8 cellular contexts compared by ENCODE assay signal in the genomic region with DNA sequence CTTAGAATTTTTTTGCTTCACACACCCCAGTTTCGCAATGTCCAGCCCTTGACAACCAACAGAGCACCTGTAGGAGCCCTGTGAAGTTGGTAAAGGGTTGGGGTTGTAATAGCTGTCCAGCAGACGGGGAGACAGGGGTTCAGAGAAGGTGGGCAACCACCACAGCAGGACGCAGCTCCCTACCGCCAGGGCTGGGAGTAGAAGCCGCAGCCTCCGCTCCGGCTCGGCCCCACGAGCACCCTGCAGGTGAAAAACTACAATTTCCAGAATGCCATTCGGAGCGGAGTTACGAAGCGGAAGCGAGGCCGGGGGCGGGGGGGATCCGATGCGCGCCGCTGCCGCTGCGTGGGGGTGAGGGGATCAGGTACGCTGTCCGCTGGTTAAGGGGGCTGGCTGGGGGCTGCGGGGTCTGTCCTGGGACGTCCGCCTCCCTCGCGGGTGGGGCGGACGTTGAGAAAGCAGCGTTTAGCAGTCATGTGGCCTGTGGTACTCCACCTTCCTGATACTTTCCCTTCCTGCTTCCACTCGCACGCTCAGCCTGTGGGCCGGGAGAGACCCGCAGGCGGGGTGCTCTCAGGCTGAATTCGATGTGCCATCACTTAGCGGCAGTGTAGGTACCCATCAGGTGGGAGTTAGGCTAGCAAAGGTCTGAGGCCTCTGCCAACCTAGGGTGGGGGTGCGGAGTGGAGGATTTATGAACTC.
A peak's percentile ranks its signal among the peaks of the same experiment; 100 is the strongest.
DNase-seq lines count a peak whose midpoint lies in the region; ATAC-seq and TF ChIP-seq lines count a peak whose summit lies in the region.

A gene with protein sequence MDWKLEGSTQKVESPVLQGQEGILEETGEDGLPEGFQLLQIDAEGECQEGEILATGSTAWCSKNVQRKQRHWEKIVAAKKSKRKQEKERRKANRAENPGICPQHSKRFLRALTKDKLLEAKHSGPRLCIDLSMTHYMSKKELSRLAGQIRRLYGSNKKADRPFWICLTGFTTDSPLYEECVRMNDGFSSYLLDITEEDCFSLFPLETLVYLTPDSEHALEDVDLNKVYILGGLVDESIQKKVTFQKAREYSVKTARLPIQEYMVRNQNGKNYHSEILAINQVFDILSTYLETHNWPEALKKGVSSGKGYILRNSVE (plus strand): TSS at position 317 of the 702 bp plus-strand sequence. CDS start 8,127 bp downstream, outside the sequence.

- peaks cover 0 to 10% (median 7%) of the 10 kb centered on the region in 11 experiments; a peak in 13 of 22 replicates for H3K9me3 ChIP-seq in BLaER1 treated with 17β-estradiol and CSF1 and Interleukin-3, amounts not matched to agents 10 nM and 100 nM (replicated peaks in 1 of 11)

- peaks cover 0 to 5% (median 0%) of the 10 kb centered on the region in 11 experiments; a peak in 2 of 22 replicates for H4K20me1 ChIP-seq in BLaER1 treated with 17β-estradiol and CSF1 and Interleukin-3, amounts not matched to agents 10 nM and 100 nM

- peak; percentile 67 for ATAC-seq in HG03520 (IDR thresholded peaks at IDR 0.05; ENCODE audit: unreplicated experiment)

- peak within 1 kb of the TSS; percentile 86 to 95 (median 90) for H3K9ac ChIP-seq in BLaER1 treated with 17β-estradiol and CSF1 and Interleukin-3, amounts not matched to agents 10 nM and 100 nM

- peaks cover 11 to 19% (median 16%) of the 10 kb centered on the region in 10 experiments for H3K4me1 ChIP-seq in BLaER1 treated with 17β-estradiol and CSF1 and Interleukin-3, amounts not matched to agents 10 nM and 100 nM

- H3K4me2 ChIP-seq in BLaER1 treated with 17β-estradiol and CSF1 and Interleukin-3, amounts not matched to agents 10 nM and 100 nM: peak within 1 kb of the TSS; percentile 77 to 92 (median 87)

- H3K4me3 ChIP-seq in BLaER1 treated with 17β-estradiol and CSF1 and Interleukin-3, amounts not matched to agents 10 nM and 100 nM: peak within 1 kb of the TSS; percentile 73 to 88 (median 80)
- H3K4me3 ChIP-seq in epithelial cell of esophagus (ENCODE audit: low read length): peak within 1 kb of the TSS; percentile 97

- no peaks in the 10 kb centered on the region for H3K27me3 ChIP-seq in BLaER1 treated with 17β-estradiol and CSF1 and Interleukin-3, amounts not matched to agents 10 nM and 100 nM

- H3K27ac ChIP-seq in BLaER1 treated with 17β-estradiol and CSF1 and Interleukin-3, amounts not matched to agents 10 nM and 100 nM: peak within 1 kb of the TSS; percentile 82 to 97 (median 90)

- TF ChIP-seq CTCF in epithelial cell of esophagus (IDR thresholded peaks at IDR 0.05; ENCODE audit: insufficient read depth, low read depth, low read length, missing control alignments): no peak

- DNase-seq in GM19240 (ENCODE audit: insufficient read length, low spot score) (peak; percentile 95), NOMO-1 treated with DMSO at 0.1 percent for 48 hours (lab: John Stamatoyannopoulos, UW; ENCODE audit: unreplicated experiment) (peak; percentile 46), epithelial cell of esophagus (ENCODE audit: low read depth) (peak; percentile 69), middle frontal gyrus (ENCODE audit: extremely low spot score, low spot score) (peak; percentile 27)
- peak; percentile 85 for DNase-seq in activated CD8-positive, alpha-beta memory T cell treated with anti-CD3 and anti-CD28 coated beads, Interleukin-2, amount 50 U/mL, for 48 hours
- peak; percentile 29 to 50 for DNase-seq in stimulated activated CD8-positive, alpha-beta memory T cell treated with anti-CD3 and anti-CD28 coated beads, Interleukin-2, amount 100 ng/mL, for 1 hour (ENCODE audit: low read depth in 2 of 2)

- peaks cover 0 to 17% (median 7%) of the 10 kb centered on the region in 11 experiments; a peak in 7 of 22 replicates for H3K36me3 ChIP-seq in BLaER1 treated with 17β-estradiol and CSF1 and Interleukin-3, amounts not matched to agents 10 nM and 100 nM

Comparison
In these comparisons a context has a peak if more than half of its experiments do, and no peak if none do; other contexts are left out.
1. Peak in every context shown above with its lines: DNase-seq, ATAC-seq, H3K4me3 ChIP-seq and H3K27ac ChIP-seq.
2. DNase-seq: peak in every context shown above with its lines; median percentile 95 in GM19240; 85 in activated CD8-positive, alpha-beta memory T cell treated with anti-CD3 and anti-CD28 coated beads, Interleukin-2, amount 50 U/mL, for 48 hours; 69 in epithelial cell of esophagus; 46 in NOMO-1 treated with DMSO at 0.1 percent for 48 hours; 40 in stimulated activated CD8-positive, alpha-beta memory T cell treated with anti-CD3 and anti-CD28 coated beads, Interleukin-2, amount 100 ng/mL, for 1 hour; 27 in middle frontal gyrus.